16 cellular contexts compared by ENCODE assay signal in genomic region chr17:65058615-65059014, GRCh38. TPM values are rescaled to one million over a fixed set of nuclear protein-coding genes. Genes with fewer than 3 reads are reported as not detected.
DNase-seq lines count a peak whose midpoint lies in the region; ATAC-seq and TF ChIP-seq lines count a peak whose summit lies in the region.
"Had no signal": no experiment of that assay in that cellular context is flagged by ENCODE, and none has a peak within 500 bp of the region (broad histone marks: within the 10 kb centered on the region; RNA-seq: fewer than 3 reads in every experiment).

No MANE protein-coding gene starts in this region.

- H3K4me3 ChIP-seq in naive thymus-derived CD4-positive, alpha-beta T cell (ENCODE audit: low read length): no peak overlapping the region
- no peak overlapping the region for H3K4me3 ChIP-seq in suprapubic skin
- H3K4me3 ChIP-seq: coronary artery, lung, tibial nerve had no signal

- H3K27ac ChIP-seq in naive thymus-derived CD4-positive, alpha-beta T cell (ENCODE audit: low read depth, low read length): no peak overlapping the region
- H3K27ac ChIP-seq in suprapubic skin: peak overlapping the region; percentile 91
- H3K27ac ChIP-seq: KMS-11 had no signal

- H3K4me1 ChIP-seq in naive thymus-derived CD4-positive, alpha-beta T cell (ENCODE audit: control insufficient read depth in 2 of 2, insufficient read depth in 2 of 2, low read length in 2 of 2): peaks cover 11 to 12% of the 10 kb centered on the region in 2 donors
- H3K4me1 ChIP-seq in suprapubic skin: peaks cover 66% of the 10 kb centered on the region

- no peaks in the 10 kb centered on the region for H3K27me3 Mint-ChIP-seq in chondrocyte (ENCODE audit: low read depth)
- peaks cover 0 to 22% (median 0%) of the 10 kb centered on the region in 5 donors for H3K27me3 Mint-ChIP-seq in naive thymus-derived CD4-positive, alpha-beta T cell

- no peak for TF ChIP-seq EP300 in suprapubic skin (IDR thresholded peaks at IDR 0.05)

- no peaks in the 10 kb centered on the region for H3K9me3 Mint-ChIP-seq in chondrocyte (ENCODE audit: low read depth)
- no peaks in the 10 kb centered on the region for H3K9me3 Mint-ChIP-seq in naive thymus-derived CD4-positive, alpha-beta T cell
- H3K9me3 Mint-ChIP-seq: activated naive CD4-positive, alpha-beta T cell treated with anti-CD3 and anti-CD28 coated beads, Interleukin-2, amount 50 U/mL, for 72 hours had no signal

- H3K36me3 ChIP-seq in naive thymus-derived CD4-positive, alpha-beta T cell (ENCODE audit: control insufficient read depth in 2 of 3, insufficient read depth in 3 of 3, low read length in 3 of 3): peaks cover 0 to 9% (median 0%) of the 10 kb centered on the region in 3 experiments
- no peaks in the 10 kb centered on the region for H3K36me3 ChIP-seq in suprapubic skin
- H3K36me3 ChIP-seq: tibial nerve had no signal

- no peak overlapping the region for H3K4me3 Mint-ChIP-seq in chondrocyte (ENCODE audit: unreplicated experiment)
- peak overlapping the region in 7 of 10 donors; percentile 89 to 98 (median 96) for H3K4me3 Mint-ChIP-seq in naive thymus-derived CD4-positive, alpha-beta T cell

- peak overlapping the region; percentile 2 for H3K27ac Mint-ChIP-seq in chondrocyte (ENCODE audit: unreplicated experiment)
- H3K27ac Mint-ChIP-seq in naive thymus-derived CD4-positive, alpha-beta T cell: peak overlapping the region in 7 of 9 donors; percentile 84 to 100 (median 99)

- H3K27me3 ChIP-seq in naive thymus-derived CD4-positive, alpha-beta T cell (ENCODE audit: control insufficient read depth in 2 of 2, insufficient read depth in 2 of 2, low read length in 2 of 2): no peaks in the 10 kb centered on the region
- no peaks in the 10 kb centered on the region for H3K27me3 ChIP-seq in suprapubic skin
- H3K27me3 ChIP-seq: tibial nerve had no signal

- DNase-seq in SIG-M5 treated with dmso at 0.1 percent for 504 hours (lab: John Stamatoyannopoulos, UW; ENCODE audit: unreplicated experiment) (peak; percentile 30), SIG-M5 (lab: John Stamatoyannopoulos, UW) (no peak), chondrocyte (ENCODE audit: low spot score) (no peak), suprapubic skin (ENCODE audit: low spot score in 2 of 2) (no peak), SHP77 treated with DMSO at 0.1 percent for 48 hours (lab: John Stamatoyannopoulos, UW) (no peak)
- no peak for DNase-seq in naive thymus-derived CD4-positive, alpha-beta T cell
- DNase-seq: DMS79, HCEC 1CT, NCI-H2029 treated with DMSO at 0.1 percent for 48 hours had no signal

- ATAC-seq in naive thymus-derived CD4-positive, alpha-beta T cell: no peak
- ATAC-seq in HG03460 (IDR thresholded peaks at IDR 0.05; ENCODE audit: unreplicated experiment) (no peak), GM18861 (IDR thresholded peaks at IDR 0.05; ENCODE audit: unreplicated experiment) (no peak)
- ATAC-seq: activated naive CD4-positive, alpha-beta T cell treated with anti-CD3 and anti-CD28 coated beads, Interleukin-2, amount 50 U/mL, for 72 hours had no signal

- WGBS in suprapubic skin: 41% methylated on average over 4 of the region's 4 CpGs

- intact Hi-C loops in naive thymus-derived CD4-positive, alpha-beta T cell (cut with micrococcal nuclease): loop anchor here (5.0 to 10.0 kb wide), 5 partner anchors 144 to 1244 kb away; partner anchors contain the start of genes AXIN2 (in 1 of the 2), CEP95 (in 1 of the 2), DDX5 (in 1 of the 2) and LRRC37A3 (in 1 of the 2)

- peaks cover 32% of the 10 kb centered on the region for H3K4me1 Mint-ChIP-seq in chondrocyte (ENCODE audit: low read depth)
- H3K4me1 Mint-ChIP-seq in naive thymus-derived CD4-positive, alpha-beta T cell: peaks cover 19 to 34% (median 27%) of the 10 kb centered on the region in 7 donors

- no peaks in the 10 kb centered on the region for H3K9me3 ChIP-seq in naive thymus-derived CD4-positive, alpha-beta T cell (ENCODE audit: control insufficient read depth in 2 of 3, low read length in 3 of 3)
- H3K9me3 ChIP-seq in suprapubic skin: no peaks in the 10 kb centered on the region
- H3K9me3 ChIP-seq: tibial nerve had no signal

- H3K36me3 Mint-ChIP-seq in chondrocyte (ENCODE audit: low read depth): no peaks in the 10 kb centered on the region
- peaks cover 0 to 18% (median 0%) of the 10 kb centered on the region in 5 donors for H3K36me3 Mint-ChIP-seq in naive thymus-derived CD4-positive, alpha-beta T cell

- CTCF ChIA-PET in naive thymus-derived CD4-positive, alpha-beta T cell (lab: Charles Lee): no interaction called here

- POLR2A ChIA-PET in naive thymus-derived CD4-positive, alpha-beta T cell (lab: Charles Lee): interaction anchor here (0.6 to 4.5 kb wide), 4 partner anchors 42 to 93 kb away, joined by 3 to 37 read pairs (median 8); no protein-coding TSS in a partner anchor

- TF ChIP-seq CTCF in chondrocyte (IDR thresholded peaks at IDR 0.05) (no peak), suprapubic skin (IDR thresholded peaks at IDR 0.05) (no peak)

- TF ChIP-seq POLR2A in suprapubic skin (IDR thresholded peaks at IDR 0.05): no peak

RNA-seq across cellular contexts. Expression of gene GNA13, which starts 2.1 kb away (rescaled TPM):
- total RNA-seq in chondrocyte (44.5 to 63.9 TPM (median 61.9 TPM) in 3 replicates), suprapubic skin (10 to 100 TPM; 36.7 to 45.0 (median 38.6) TPM)
- total RNA-seq in naive thymus-derived CD4-positive, alpha-beta T cell: 100 to 1,000 TPM in 1 of 5 experiments, 10 to 100 TPM in 4; 74.1 to 102 (median 78.7) TPM
- 10 to 100 TPM; 29.8 to 30.2 TPM for polyA plus RNA-seq in naive thymus-derived CD4-positive, alpha-beta T cell
